28 cellular contexts compared by ENCODE assay signal in genomic region chr4:173146456-173146855, GRCh38.
"Had no signal": no experiment of that assay in that cellular context is flagged by ENCODE, and none has a peak within 500 bp of the region (broad histone marks: within the 10 kb centered on the region; RNA-seq: fewer than 3 reads in every experiment).

No MANE protein-coding gene starts in this region.

- H3K9me3 ChIP-seq: adrenal gland, Peyer's patch, SJSA1, SK-N-SH had no signal

- H3K9ac ChIP-seq: SK-N-SH had no signal

- H3K4me2 ChIP-seq: SK-N-SH had no signal

- H3K36me3 ChIP-seq: adrenal gland, cardiac muscle cell, Peyer's patch, SJSA1 had no signal

- H3K27ac ChIP-seq: adrenal gland, cardiac muscle cell, Peyer's patch, SJSA1 had no signal

- H3K4me3 ChIP-seq: adrenal gland, cardiac muscle cell, Peyer's patch, SJSA1 had no signal

- ATAC-seq: activated naive CD4-positive, alpha-beta T cell treated with anti-CD3 and anti-CD28 coated beads, Interleukin-2, amount 50 U/mL, for 72 hours; activated T-cell treated with anti-CD3 and anti-CD28 coated beads, Interleukin-2, amount 50 U/mL, for 4 hours; PC-3 had no signal

- H3K4me1 ChIP-seq: adrenal gland, Peyer's patch, SJSA1 had no signal

- DNase-seq: activated CD4-positive, alpha-beta memory T cell treated with anti-CD3 and anti-CD28 coated beads for 36 hours; activated CD4-positive, alpha-beta T cell treated with anti-CD3 and anti-CD28 coated beads, Interleukin-2, amount 10 ng/mL, durations not matched to agents 7 days and 5 days; activated CD8-positive, alpha-beta memory T cell treated with anti-CD3 and anti-CD28 coated beads, Interleukin-2, amount 50 U/mL, for 4 hours; activated gamma-delta T cell treated with Interleukin-2 at 50 U/mL for 16 hours; activated naive CD4-positive, alpha-beta T cell treated with anti-CD3 and anti-CD28 coated beads for 36 hours; activated T-cell treated with anti-CD3 and anti-CD28 coated beads for 4 hours; activated T-cell treated with anti-CD3 and anti-CD28 coated beads, Interleukin-2, amount 50 U/mL, for 4 hours; anterior cingulate cortex; Kasumi-1; MM.1S; MV-4-11; NCI-H1092; NCI-H1436 treated with DMSO at 0.1 percent for 48 hours; NCI-H1694 treated with DMSO at 0.1 percent for 48 hours; NCI-H2029; NCI-H510A; NCI-H526; NCI-H748 treated with DMSO at 0.1 percent for 48 hours; NK-92 treated with Interleukin-12 subunit alpha and Interleukin-12 subunit beta, amount 100 ng/mL, for 24 hours; PC-3; Peyer's patch; RPMI8226; SHP77 treated with DMSO at 0.1 percent for 48 hours; SK-N-SH had no signal

- H3K27me3 ChIP-seq: adrenal gland, cardiac muscle cell, Peyer's patch had no signal
